Comparison of ENCODE assay signal across 8 cellular contexts in the genomic region with DNA sequence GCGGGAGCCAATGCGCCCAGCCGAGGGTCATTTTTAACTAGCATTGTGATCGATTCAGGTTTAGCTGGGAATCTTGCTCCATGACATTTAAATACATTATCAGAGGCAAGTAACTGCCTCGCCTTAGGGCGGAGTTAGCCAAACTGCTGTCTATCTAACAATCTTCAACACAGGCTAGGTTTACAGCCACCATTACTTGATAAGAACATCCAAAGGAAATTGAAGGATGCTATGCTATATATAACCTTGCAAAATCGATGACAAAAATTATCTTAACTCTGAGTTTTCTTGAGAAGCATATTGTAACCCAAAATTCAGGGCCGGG. TPM values are rescaled to one million over a fixed set of nuclear protein-coding genes. Genes with fewer than 3 reads are reported as not detected.
DNase-seq lines count a peak whose midpoint lies in the region; ATAC-seq and TF ChIP-seq lines count a peak whose summit lies in the region.

No MANE protein-coding gene starts in this region.

- H3K27me3 ChIP-seq in uterus: no peaks in the 10 kb centered on the region

- H3K9me3 ChIP-seq in uterus: no peaks in the 10 kb centered on the region

- CTCF ChIA-PET in WTC11 (lab: Charles Lee): interaction anchor here (1.0 kb wide), 1 partner anchor 116 kb away, joined by 7 read pairs; no protein-coding TSS in a partner anchor

- H3K27me3 Mint-ChIP-seq in WTC11 (ENCODE audit: low read depth): no peaks in the 10 kb centered on the region; the same call in none of the 2 replicates
- no peaks in the 10 kb centered on the region for H3K27me3 Mint-ChIP-seq in stimulated activated naive B cell treated with anti-CD40 and anti-IgM and Interleukin-4, amounts not matched to agents 10 μg/mL and 1 μg/mL and 100 μg/mL, for 72 hours

- H3K4me3 ChIP-seq in iPS-11a (ENCODE audit: low read depth, low read length) (peak overlapping the region; percentile 95), uterus (peak overlapping the region in 1 of 2 donors; percentile 60)

- no peaks in the 10 kb centered on the region for H3K9me3 Mint-ChIP-seq in WTC11
- H3K9me3 Mint-ChIP-seq in stimulated activated naive B cell treated with anti-CD40 and anti-IgM and Interleukin-4, amounts not matched to agents 10 μg/mL and 1 μg/mL and 100 μg/mL, for 72 hours: no peaks in the 10 kb centered on the region

- H3K4me3 Mint-ChIP-seq in WTC11: peak overlapping the region; percentile 99
- peak overlapping the region; percentile 98 for H3K4me3 Mint-ChIP-seq in stimulated activated naive B cell treated with anti-CD40 and anti-IgM and Interleukin-4, amounts not matched to agents 10 μg/mL and 1 μg/mL and 100 μg/mL, for 72 hours

- POLR2A ChIA-PET in WTC11 (lab: Charles Lee): interaction anchor here (2.1 kb wide), 1 partner anchor 99 kb away, joined by 6 read pairs; no protein-coding TSS in a partner anchor

- TF ChIP-seq CTCF in WTC11 (IDR thresholded peaks at IDR 0.05): no peak
- no peak for TF ChIP-seq CTCF in uterus (IDR thresholded peaks at IDR 0.05)

- intact Hi-C loops in uterus (cut with DNase I; ENCODE audit: low total_unique reads): no loop called here

- H3K27ac Mint-ChIP-seq in WTC11: no peak overlapping the region; the same call in 1 of the 2 replicates
- H3K27ac Mint-ChIP-seq in stimulated activated naive B cell treated with anti-CD40 and anti-IgM and Interleukin-4, amounts not matched to agents 10 μg/mL and 1 μg/mL and 100 μg/mL, for 72 hours: peak overlapping the region; percentile 99

- peaks cover 38% of the 10 kb centered on the region for H3K4me1 Mint-ChIP-seq in WTC11
- peaks cover 14 to 61% of the 10 kb centered on the region in 2 donors for H3K4me1 Mint-ChIP-seq in stimulated activated naive B cell treated with anti-CD40 and anti-IgM and Interleukin-4, amounts not matched to agents 10 μg/mL and 1 μg/mL and 100 μg/mL, for 72 hours

- H3K36me3 Mint-ChIP-seq in WTC11: peaks cover 17% of the 10 kb centered on the region
- H3K36me3 Mint-ChIP-seq in stimulated activated naive B cell treated with anti-CD40 and anti-IgM and Interleukin-4, amounts not matched to agents 10 μg/mL and 1 μg/mL and 100 μg/mL, for 72 hours: peaks cover 10 to 20% of the 10 kb centered on the region in 2 donors

- no peaks in the 10 kb centered on the region for H3K4me1 ChIP-seq in uterus

- H3K36me3 ChIP-seq in uterus: no peaks in the 10 kb centered on the region

- TF ChIP-seq POLR2A in uterus (IDR thresholded peaks at IDR 0.05): no peak

- ATAC-seq in WTC11: no peak
- ATAC-seq in stimulated activated naive B cell treated with anti-CD40 and anti-IgM and Interleukin-4, amounts not matched to agents 10 μg/mL and 1 μg/mL and 100 μg/mL, for 72 hours (replicated peaks): no peak
- ATAC-seq in HG03457 (IDR thresholded peaks at IDR 0.05; ENCODE audit: unreplicated experiment): no peak

- no peak overlapping the region for H3K27ac ChIP-seq in uterus

- DNase-seq in NCI-H2227 (lab: John Stamatoyannopoulos, UW; ENCODE audit: unreplicated experiment) (peak; percentile 5), NCI-H2227 treated with DMSO at 0.1 percent for 48 hours (lab: John Stamatoyannopoulos, UW) (no peak), WTC11 (ENCODE audit: low spot score) (no peak), uterus (no peak), NCI-H2171 treated with DMSO at 0.1 percent for 48 hours (lab: John Stamatoyannopoulos, UW) (no peak)
- DNase-seq in stimulated activated naive B cell treated with anti-CD40 and anti-IgM and Interleukin-4, amounts not matched to agents 10 μg/mL and 1 μg/mL and 100 μg/mL, for 72 hours: no peak

TF ChIP-seq in WTC11, 78 proteins besides CTCF, POLR2A, EP300 and RAD21:
- no peak for TF ChIP-seq ZNF317 (CRISPR knock-in tag; IDR thresholded peaks at IDR 0.05; ENCODE audit: borderline replicate concordance, low read depth)
- TF ChIP-seq, protein P1, sequence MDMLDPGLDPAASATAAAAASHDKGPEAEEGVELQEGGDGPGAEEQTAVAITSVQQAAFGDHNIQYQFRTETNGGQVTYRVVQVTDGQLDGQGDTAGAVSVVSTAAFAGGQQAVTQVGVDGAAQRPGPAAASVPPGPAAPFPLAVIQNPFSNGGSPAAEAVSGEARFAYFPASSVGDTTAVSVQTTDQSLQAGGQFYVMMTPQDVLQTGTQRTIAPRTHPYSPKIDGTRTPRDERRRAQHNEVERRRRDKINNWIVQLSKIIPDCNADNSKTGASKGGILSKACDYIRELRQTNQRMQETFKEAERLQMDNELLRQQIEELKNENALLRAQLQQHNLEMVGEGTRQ (CRISPR knock-in tag; IDR thresholded peaks at IDR 0.05): no peak
- TF ChIP-seq ZNF416 (CRISPR knock-in tag; IDR thresholded peaks at IDR 0.05): no peak
- TF ChIP-seq, protein P2, sequence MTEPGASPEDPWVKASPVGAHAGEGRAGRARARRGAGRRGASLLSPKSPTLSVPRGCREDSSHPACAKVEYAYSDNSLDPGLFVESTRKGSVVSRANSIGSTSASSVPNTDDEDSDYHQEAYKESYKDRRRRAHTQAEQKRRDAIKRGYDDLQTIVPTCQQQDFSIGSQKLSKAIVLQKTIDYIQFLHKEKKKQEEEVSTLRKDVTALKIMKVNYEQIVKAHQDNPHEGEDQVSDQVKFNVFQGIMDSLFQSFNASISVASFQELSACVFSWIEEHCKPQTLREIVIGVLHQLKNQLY (CRISPR knock-in tag; IDR thresholded peaks at IDR 0.05): no peak
- TF ChIP-seq RORB (CRISPR knock-in tag; IDR thresholded peaks at IDR 0.05): no peak
- TF ChIP-seq, protein P3, sequence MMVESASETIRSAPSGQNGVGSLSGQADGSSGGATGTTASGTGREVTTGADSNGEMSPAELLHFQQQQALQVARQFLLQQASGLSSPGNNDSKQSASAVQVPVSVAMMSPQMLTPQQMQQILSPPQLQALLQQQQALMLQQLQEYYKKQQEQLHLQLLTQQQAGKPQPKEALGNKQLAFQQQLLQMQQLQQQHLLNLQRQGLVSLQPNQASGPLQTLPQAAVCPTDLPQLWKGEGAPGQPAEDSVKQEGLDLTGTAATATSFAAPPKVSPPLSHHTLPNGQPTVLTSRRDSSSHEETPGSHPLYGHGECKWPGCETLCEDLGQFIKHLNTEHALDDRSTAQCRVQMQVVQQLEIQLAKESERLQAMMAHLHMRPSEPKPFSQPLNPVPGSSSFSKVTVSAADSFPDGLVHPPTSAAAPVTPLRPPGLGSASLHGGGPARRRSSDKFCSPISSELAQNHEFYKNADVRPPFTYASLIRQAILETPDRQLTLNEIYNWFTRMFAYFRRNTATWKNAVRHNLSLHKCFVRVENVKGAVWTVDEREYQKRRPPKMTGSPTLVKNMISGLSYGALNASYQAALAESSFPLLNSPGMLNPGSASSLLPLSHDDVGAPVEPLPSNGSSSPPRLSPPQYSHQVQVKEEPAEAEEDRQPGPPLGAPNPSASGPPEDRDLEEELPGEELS (CRISPR knock-in tag; IDR thresholded peaks at IDR 0.05): no peak
- TF ChIP-seq ZNF425 (CRISPR knock-in tag; conservative IDR thresholded peaks at IDR 0.05): no peak
- no peak for TF ChIP-seq EMX1 (CRISPR knock-in tag; IDR thresholded peaks at IDR 0.05)
- no peak for TF ChIP-seq PREB (CRISPR knock-in tag; IDR thresholded peaks at IDR 0.05; ENCODE audit: borderline replicate concordance)
- TF ChIP-seq MAX (CRISPR knock-in tag; IDR thresholded peaks at IDR 0.05): no peak
- TF ChIP-seq ESRRA (CRISPR knock-in tag; IDR thresholded peaks at IDR 0.05; ENCODE audit: borderline replicate concordance): no peak
- no peak for TF ChIP-seq ZNF219 (CRISPR knock-in tag; IDR thresholded peaks at IDR 0.05; ENCODE audit: borderline replicate concordance)
- no peak for TF ChIP-seq RELA (CRISPR knock-in tag; IDR thresholded peaks at IDR 0.05; ENCODE audit: borderline replicate concordance)
- no peak for TF ChIP-seq SOX15 (CRISPR knock-in tag; IDR thresholded peaks at IDR 0.05)
- TF ChIP-seq NR1H2 (CRISPR knock-in tag; IDR thresholded peaks at IDR 0.05): no peak
- no peak for TF ChIP-seq IRF1 (CRISPR knock-in tag; IDR thresholded peaks at IDR 0.05)
TF ChIP-seq in WTC11: peak in this region for 0.

RNA-seq across cellular contexts. Expression of gene TFRC, which starts 1.4 kb away (rescaled TPM):
- total RNA-seq in WTC11 (2021): 92.8 to 143 TPM (median 93.4 TPM) in 3 replicates
- total RNA-seq in uterus: 10 to 100 TPM; 29.5 to 87.7 (median 44.6) TPM
